ENCODE assay signal across 20 cellular contexts in the genomic region with DNA sequence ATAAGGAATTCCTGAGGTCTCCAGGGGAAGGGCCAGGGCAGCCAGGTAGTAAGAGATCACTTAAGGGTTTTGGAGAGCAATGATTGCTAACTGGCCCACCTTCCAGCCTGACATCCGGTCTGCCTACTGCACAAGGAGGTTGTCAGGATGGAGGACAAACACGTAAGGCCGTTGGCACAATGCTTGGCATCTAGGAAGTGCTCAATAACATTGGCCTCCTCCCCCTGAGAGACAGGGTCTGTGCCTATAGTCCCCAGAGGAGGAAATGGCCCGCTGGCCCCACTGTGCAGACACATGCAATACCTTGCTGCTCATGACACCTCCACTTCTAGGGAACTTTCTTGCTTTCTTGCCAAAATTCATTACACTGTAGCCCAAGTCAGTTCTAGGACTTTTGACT.
A peak's percentile ranks its signal among the peaks of the same experiment; 100 is the strongest.
DNase-seq lines count a peak whose midpoint lies in the region; ATAC-seq, FAIRE-seq and TF ChIP-seq lines count a peak whose summit lies in the region.
"Had no signal": no experiment of that assay in that cellular context is flagged by ENCODE, and none has a peak within 500 bp of the region (broad histone marks: within the 10 kb centered on the region; RNA-seq: fewer than 3 reads in every experiment).

No MANE protein-coding gene starts in this region.

- H3K9me3 ChIP-seq in SJCRH30 (replicated peaks) (no peaks in the 10 kb centered on the region), HepG2 (ENCODE audit: low read length) (no peaks in the 10 kb centered on the region)
- H3K9me3 ChIP-seq: BLaER1 had no signal

- CTCF ChIA-PET in HepG2 (lab: Yijun Ruan, JAX; ENCODE audit: low intra/inter-chr PET ratio, low total read pairs): no interaction called here

- POLR2A ChIA-PET in HepG2 (lab: Yijun Ruan, JAX): no interaction called here

- H3K27me3 ChIP-seq in SJCRH30: no peaks in the 10 kb centered on the region
- H3K27me3 ChIP-seq in HepG2 (ENCODE audit: control insufficient read depth in 1 of 2, insufficient read depth in 2 of 2, low read length in 2 of 2): no peaks in the 10 kb centered on the region
- H3K27me3 ChIP-seq: BLaER1 had no signal

- peak; percentile 17 for DNase-seq in activated CD8-positive, alpha-beta memory T cell treated with anti-CD3 and anti-CD28 coated beads, Interleukin-2, amount 50 U/mL, for 48 hours
- no peak for DNase-seq in activated CD8-positive, alpha-beta memory T cell treated with anti-CD3 and anti-CD28 coated beads, Interleukin-2, amount 50 U/mL, for 4 hours
- peak; percentile 45 for DNase-seq in islet precursor cell
- DNase-seq in type B pancreatic cell (ENCODE audit: extremely low spot score, unreplicated experiment): peak; percentile 18
- no peak for DNase-seq in activated T-cell treated with anti-CD3 and anti-CD28 coated beads, Interleukin-2, amount 50 U/mL, for 4 hours
- no peak for DNase-seq in SJCRH30
- DNase-seq in HepG2 (ENCODE audit: low spot score): no peak
- DNase-seq: 8988T; CD4-positive, alpha-beta memory T cell; DMS153; DMS79; GDM1; HFFc6 had no signal

- H3K9ac ChIP-seq in HepG2 (ENCODE audit: insufficient read depth, low read depth, low read length): no peak overlapping the region
- H3K9ac ChIP-seq: BLaER1 had no signal

- TF ChIP-seq CTCF in type B pancreatic cell (conservative IDR thresholded peaks at IDR 0.05) (no peak), HepG2 (CRISPR knock-in tag; IDR thresholded peaks at IDR 0.05) (no peak)

- no peak overlapping the region for H3K4me3 Mint-ChIP-seq in type B pancreatic cell
- no peak overlapping the region for H3K4me3 Mint-ChIP-seq in activated T-cell treated with anti-CD3 and anti-CD28 coated beads, Interleukin-2, amount 50 U/mL, for 4 hours
- H3K4me3 Mint-ChIP-seq: CD14-positive monocyte; CD4-positive, alpha-beta memory T cell; GM23338; HFFc6 had no signal

- no peak for FAIRE-seq in HepG2 (lab: Jason Lieb, UNC)
- FAIRE-seq: GM12892, H54 had no signal

- no peak for TF ChIP-seq RAD21 in HepG2 (CRISPR knock-in tag; IDR thresholded peaks at IDR 0.05)

- H3K9me3 Mint-ChIP-seq in type B pancreatic cell: peaks cover 3% of the 10 kb centered on the region
- no peaks in the 10 kb centered on the region for H3K9me3 Mint-ChIP-seq in activated T-cell treated with anti-CD3 and anti-CD28 coated beads, Interleukin-2, amount 50 U/mL, for 4 hours
- H3K9me3 Mint-ChIP-seq: GM23338, HFFc6 had no signal

- no peaks in the 10 kb centered on the region for H3K79me2 ChIP-seq in HepG2 (ENCODE audit: insufficient read depth, low read length)

- TF ChIP-seq EP300 in HepG2 (IDR thresholded peaks at IDR 0.05; ENCODE audit: low read depth in 2 of 2, low read length in 2 of 2) (no peak), HepG2 (CRISPR knock-in tag; IDR thresholded peaks at IDR 0.05; ENCODE audit: borderline replicate concordance) (no peak)

- ATAC-seq in activated T-cell treated with anti-CD3 and anti-CD28 coated beads, Interleukin-2, amount 50 U/mL, for 4 hours: no peak
- ATAC-seq in HepG2: no peak
- ATAC-seq: GM23338, HCT116 had no signal

- no peaks in the 10 kb centered on the region for H4K20me1 ChIP-seq in HepG2 (ENCODE audit: insufficient read depth, low read length)
- H4K20me1 ChIP-seq: BLaER1 had no signal

- H3K4me3 ChIP-seq in SJCRH30 (no peak overlapping the region), HepG2 (replicated peaks in 1 of 3; ENCODE audit: insufficient read depth in 1 of 3, low read depth in 2 of 3, low read length in 3 of 3) (no peak overlapping the region)
- H3K4me3 ChIP-seq: BLaER1, GM23338 had no signal

- TF ChIP-seq POLR2A in HepG2 (IDR thresholded peaks at IDR 0.05; ENCODE audit: insufficient read depth in 1 of 2, low read depth in 2 of 2, low read length in 2 of 2): no peak

- no TSS peak for BruUV-seq in HepG2 (replicated peaks; lab: Mats Ljungman, UMichigan)

- WGBS in HepG2 (ENCODE audit: low lambda C conversion rate): 0% methylated on average over 1 of the region's 4 CpGs

- no peak overlapping the region for H3K27ac Mint-ChIP-seq in type B pancreatic cell
- H3K27ac Mint-ChIP-seq: CD14-positive monocyte; CD4-positive, alpha-beta memory T cell; GM23338; HFFc6 had no signal

- in situ Hi-C loops in HepG2 (cut with HindIII; ENCODE audit: extremely low pct_ligation_motif_present, low pct_unique_long_range_greater_than_20kb): no loop called here

- peaks cover 6% of the 10 kb centered on the region for H3K4me1 Mint-ChIP-seq in type B pancreatic cell (ENCODE audit: unreplicated experiment)
- H3K4me1 Mint-ChIP-seq in activated T-cell treated with anti-CD3 and anti-CD28 coated beads, Interleukin-2, amount 50 U/mL, for 4 hours (ENCODE audit: low read depth): no peaks in the 10 kb centered on the region
- H3K4me1 Mint-ChIP-seq: CD14-positive monocyte; CD4-positive, alpha-beta memory T cell had no signal

- H2AFZ ChIP-seq in HepG2 (ENCODE audit: low read length): no peak overlapping the region
- H2AFZ ChIP-seq: GM23338 had no signal

- H3K27me3 Mint-ChIP-seq in type B pancreatic cell: peaks cover 48% of the 10 kb centered on the region
- H3K27me3 Mint-ChIP-seq in activated T-cell treated with anti-CD3 and anti-CD28 coated beads, Interleukin-2, amount 50 U/mL, for 4 hours (ENCODE audit: low read depth): no peaks in the 10 kb centered on the region

- peaks cover 9% of the 10 kb centered on the region for H3K36me3 Mint-ChIP-seq in type B pancreatic cell
- H3K36me3 Mint-ChIP-seq in activated T-cell treated with anti-CD3 and anti-CD28 coated beads, Interleukin-2, amount 50 U/mL, for 4 hours (ENCODE audit: insufficient read depth): no peaks in the 10 kb centered on the region
- H3K36me3 Mint-ChIP-seq: CD14-positive monocyte; CD4-positive, alpha-beta memory T cell had no signal

- H3K27ac ChIP-seq in SJCRH30: no peak overlapping the region
- H3K27ac ChIP-seq in HepG2 (ENCODE audit: extremely low read length, insufficient read depth, low read length): no peak overlapping the region
- H3K27ac ChIP-seq: BLaER1, HL-60 had no signal

- no peak overlapping the region for H3K4me2 ChIP-seq in HepG2 (ENCODE audit: low read depth, low read length)
- H3K4me2 ChIP-seq: BLaER1, GM23338 had no signal

- H3K4me1 ChIP-seq in SJCRH30 (peaks cover 9% of the 10 kb centered on the region; the same call in 1 of the 2 replicates), HepG2 (ENCODE audit: insufficient read depth, low read length) (no peaks in the 10 kb centered on the region)

- intact Hi-C loops in HepG2 (cut with micrococcal nuclease; ENCODE audit: unreplicated experiment): no loop called here

- no peaks in the 10 kb centered on the region for H3K36me3 ChIP-seq in SJCRH30
- H3K36me3 ChIP-seq in HepG2 (replicated peaks in 1 of 2; ENCODE audit: control insufficient read depth in 1 of 2, insufficient read depth in 2 of 2, low read length in 2 of 2): no peaks in the 10 kb centered on the region
- H3K36me3 ChIP-seq: BLaER1 had no signal

TF ChIP-seq in HepG2, 621 proteins besides CTCF, POLR2A, EP300 and RAD21:
- TF ChIP-seq KMT2A (CRISPR knock-in tag; IDR thresholded peaks at IDR 0.05) (no peak), ZNF205 (CRISPR knock-in tag; IDR thresholded peaks at IDR 0.05) (no peak), ELF3 (CRISPR knock-in tag; IDR thresholded peaks at IDR 0.05) (no peak)
- TF ChIP-seq, protein P1, sequence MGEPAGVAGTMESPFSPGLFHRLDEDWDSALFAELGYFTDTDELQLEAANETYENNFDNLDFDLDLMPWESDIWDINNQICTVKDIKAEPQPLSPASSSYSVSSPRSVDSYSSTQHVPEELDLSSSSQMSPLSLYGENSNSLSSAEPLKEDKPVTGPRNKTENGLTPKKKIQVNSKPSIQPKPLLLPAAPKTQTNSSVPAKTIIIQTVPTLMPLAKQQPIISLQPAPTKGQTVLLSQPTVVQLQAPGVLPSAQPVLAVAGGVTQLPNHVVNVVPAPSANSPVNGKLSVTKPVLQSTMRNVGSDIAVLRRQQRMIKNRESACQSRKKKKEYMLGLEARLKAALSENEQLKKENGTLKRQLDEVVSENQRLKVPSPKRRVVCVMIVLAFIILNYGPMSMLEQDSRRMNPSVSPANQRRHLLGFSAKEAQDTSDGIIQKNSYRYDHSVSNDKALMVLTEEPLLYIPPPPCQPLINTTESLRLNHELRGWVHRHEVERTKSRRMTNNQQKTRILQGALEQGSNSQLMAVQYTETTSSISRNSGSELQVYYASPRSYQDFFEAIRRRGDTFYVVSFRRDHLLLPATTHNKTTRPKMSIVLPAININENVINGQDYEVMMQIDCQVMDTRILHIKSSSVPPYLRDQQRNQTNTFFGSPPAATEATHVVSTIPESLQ (CRISPR knock-in tag; conservative IDR thresholded peaks at IDR 0.05): no peak

Comparison
In these comparisons a context has a peak if more than half of its experiments do, and no peak if none do; other contexts are left out.
1. DNase-seq: peak in activated CD8-positive, alpha-beta memory T cell treated with anti-CD3 and anti-CD28 coated beads, Interleukin-2, amount 50 U/mL, for 48 hours (single experiment), islet precursor cell (single experiment) and type B pancreatic cell (single experiment); none in activated CD8-positive, alpha-beta memory T cell treated with anti-CD3 and anti-CD28 coated beads, Interleukin-2, amount 50 U/mL, for 4 hours (single experiment), activated T-cell treated with anti-CD3 and anti-CD28 coated beads, Interleukin-2, amount 50 U/mL, for 4 hours (single experiment), SJCRH30 (0 of 2) and HepG2 (single experiment).